32 cellular contexts compared by ENCODE assay signal in the genomic region with DNA sequence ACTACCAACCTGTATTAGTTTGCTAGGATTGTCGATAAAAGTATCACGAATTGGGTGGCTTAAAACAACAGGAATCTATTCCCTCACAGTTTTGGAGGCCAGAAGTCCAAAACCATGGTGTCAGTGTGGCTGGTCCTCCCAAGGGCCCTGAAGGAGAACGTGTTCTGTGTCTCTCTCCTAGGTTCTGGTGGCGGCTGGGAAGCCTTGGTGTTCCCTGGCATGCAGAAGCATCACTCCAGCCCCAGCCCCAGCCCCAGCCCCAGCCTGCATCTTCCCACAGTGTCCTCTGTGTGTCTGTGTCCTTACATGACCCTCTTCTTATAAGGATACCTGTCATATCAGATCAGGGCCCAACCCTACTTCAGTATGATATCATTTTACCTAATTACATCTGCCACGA.
"Had no signal": no experiment of that assay in that cellular context is flagged by ENCODE, and none has a peak within 500 bp of the region (broad histone marks: within the 10 kb centered on the region; RNA-seq: fewer than 3 reads in every experiment).

No MANE protein-coding gene starts in this region.

- H3K27ac ChIP-seq: brain microvascular endothelial cell, epithelial cell of prostate, esophagus squamous epithelium, gastroesophageal sphincter, WERI-Rb-1 had no signal

- H3K36me3 ChIP-seq: brain microvascular endothelial cell, esophagus squamous epithelium, gastroesophageal sphincter, WERI-Rb-1 had no signal

- H3K9me3 ChIP-seq: esophagus squamous epithelium, gastroesophageal sphincter had no signal

- FAIRE-seq: astrocyte, bronchial epithelial cell, endometrium, endothelial cell of umbilical vein had no signal

- DNase-seq: activated B cell treated with CpG ODN at 0.5 μM for 24 hours; activated CD4-positive, alpha-beta T cell treated with anti-CD3 and anti-CD28 coated beads for 48 hours; activated CD4-positive, alpha-beta T cell treated with anti-CD3 and anti-CD28 coated beads, Interleukin-2, amount 50 U/mL, for 1 hour; activated CD4-positive, alpha-beta T cell treated with anti-CD3 and anti-CD28 coated beads, Interleukin-2, amount 50 U/mL, for 48 hours; activated CD8-positive, alpha-beta memory T cell treated with anti-CD3 and anti-CD28 coated beads for 24 hours; activated CD8-positive, alpha-beta T cell treated with anti-CD3 and anti-CD28 coated beads for 36 hours; activated effector memory CD4-positive, alpha-beta T cell treated with Interleukin-2 at 50 U/mL for 16 hours; activated gamma-delta T cell treated with Interleukin-2 at 50 U/mL for 16 hours; activated naive CD4-positive, alpha-beta T cell treated with anti-CD3 and anti-CD28 coated beads, Interleukin-2, amount 50 U/mL, for 16 hours; activated naive CD4-positive, alpha-beta T cell treated with Interleukin-2 at 50 U/mL for 16 hours; activated T-cell treated with anti-CD3 and anti-CD28 coated beads, Interleukin-2, amount 50 U/mL, for 4 hours; amniotic stem cell; anterior cingulate cortex; brain microvascular endothelial cell; cortex of kidney; dermis blood vessel endothelial cell; effector CD4-positive, alpha-beta T cell; effector memory CD8-positive, alpha-beta T cell; esophagus squamous epithelium; foreskin melanocyte; T-helper 1 cell; T-helper 17 cell; T1000 had no signal

- H3K4me1 ChIP-seq: esophagus squamous epithelium, gastroesophageal sphincter had no signal

- ATAC-seq: activated CD4-positive, CD25-positive, alpha-beta regulatory T cell treated with anti-CD3 and anti-CD28 coated beads, Interleukin-2, amount 50 U/mL, for 24 hours; activated CD8-positive, alpha-beta T cell treated with anti-CD3 and anti-CD28 coated beads for 36 hours; activated T-cell treated with anti-CD3 and anti-CD28 coated beads, Interleukin-2, amount 50 U/mL, for 4 hours; activated T-helper 17 cell treated with anti-CD3 and anti-CD28 coated beads, Interleukin-2, amount 50 U/mL, for 72 hours; effector memory CD8-positive, alpha-beta T cell; gastroesophageal sphincter; T-helper 17 cell had no signal

- H3K4me3 ChIP-seq: esophagus squamous epithelium, gastroesophageal sphincter had no signal

- H3K27me3 ChIP-seq: brain microvascular endothelial cell, esophagus squamous epithelium, gastroesophageal sphincter had no signal
